ENCODE assay signal across 1 cellular context in the genomic region with DNA sequence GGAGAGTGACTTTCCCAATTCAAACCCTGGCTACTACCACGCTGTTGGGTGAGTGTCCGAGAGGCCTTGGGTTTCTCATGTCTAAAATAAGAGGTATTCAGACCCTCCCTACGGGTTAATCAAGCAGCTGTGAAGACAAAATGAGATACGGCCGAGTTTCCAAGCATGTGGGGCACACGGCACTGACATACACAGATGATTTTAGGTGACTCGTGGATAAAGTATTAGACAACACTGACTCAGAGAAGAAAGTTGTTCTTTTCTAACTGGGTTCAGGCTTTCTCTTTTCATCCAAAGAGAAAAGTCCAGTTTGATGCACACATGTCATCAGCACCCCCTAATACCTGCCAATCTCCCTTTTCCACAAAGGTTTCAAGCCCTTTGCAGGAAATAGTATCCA.
TF ChIP-seq lines count a peak whose summit lies in the region.

No MANE protein-coding gene starts in this region.

TF ChIP-seq in IMR-90, 13 proteins besides CTCF, POLR2A, EP300 and RAD21 (continued from another document):
- TF ChIP-seq, protein P1, sequence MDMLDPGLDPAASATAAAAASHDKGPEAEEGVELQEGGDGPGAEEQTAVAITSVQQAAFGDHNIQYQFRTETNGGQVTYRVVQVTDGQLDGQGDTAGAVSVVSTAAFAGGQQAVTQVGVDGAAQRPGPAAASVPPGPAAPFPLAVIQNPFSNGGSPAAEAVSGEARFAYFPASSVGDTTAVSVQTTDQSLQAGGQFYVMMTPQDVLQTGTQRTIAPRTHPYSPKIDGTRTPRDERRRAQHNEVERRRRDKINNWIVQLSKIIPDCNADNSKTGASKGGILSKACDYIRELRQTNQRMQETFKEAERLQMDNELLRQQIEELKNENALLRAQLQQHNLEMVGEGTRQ (IDR thresholded peaks at IDR 0.05; ENCODE audit: low read depth, low read length): no peak
- no peak for TF ChIP-seq RCOR1 (IDR thresholded peaks at IDR 0.05; ENCODE audit: insufficient replicate concordance, low read length)
